ENCODE assay signal across 15 cellular contexts in genomic region chr5:141880961-141881801, GRCh38. TPM values are rescaled to one million over a fixed set of nuclear protein-coding genes. Genes with fewer than 3 reads are reported as not detected.
DNase-seq lines count a peak whose midpoint lies in the region; ATAC-seq, FAIRE-seq and TF ChIP-seq lines count a peak whose summit lies in the region.
"Had no signal": no experiment of that assay in that cellular context is flagged by ENCODE, and none has a peak within 500 bp of the region (broad histone marks: within the 10 kb centered on the region; RNA-seq: fewer than 3 reads in every experiment).

No MANE protein-coding gene starts in this region.

- H3K4me1 ChIP-seq in stomach (peaks cover 25 to 67% (median 51%) of the 10 kb centered on the region in 4 donors), small intestine (ENCODE audit: control insufficient read depth in 2 of 2, insufficient read depth in 1 of 2, low read depth in 1 of 2, low read length in 1 of 2) (no peaks in the 10 kb centered on the region)

- H3K4me1 Mint-ChIP-seq in activated naive CD4-positive, alpha-beta T cell treated with anti-CD3 and anti-CD28 coated beads, Interleukin-2, amount 10 ng/mL, durations not matched to agents 7 days and 5 days = peaks cover 22% of the 10 kb centered on the region
- peaks cover 22% of the 10 kb centered on the region for H3K4me1 Mint-ChIP-seq in activated CD8-positive, alpha-beta memory T cell treated with anti-CD3 and anti-CD28 coated beads, Interleukin-2, amount 10 ng/mL, durations not matched to agents 7 days and 5 days

- TF ChIP-seq POLR2A in stomach (IDR thresholded peaks at IDR 0.05) = no peak

- 32 to 54% (median 43%) methylated on average over 8 of the region's 8 CpGs for WGBS in stomach, 5 donors
- 39 to 76% (median 67%) methylated on average over 8 of the region's 8 CpGs for WGBS in small intestine, 3 donors

- ATAC-seq in HG03432 (IDR thresholded peaks at IDR 0.05; ENCODE audit: unreplicated experiment) = peak; percentile 27
- ATAC-seq in activated CD8-positive, alpha-beta memory T cell treated with anti-CD3 and anti-CD28 coated beads, Interleukin-2, amount 10 ng/mL, durations not matched to agents 7 days and 5 days = no peak
- ATAC-seq: natural killer cell treated with Interleukin-12 subunit alpha and Interleukin-12 subunit beta and Interleukin-15 and Interleukin-18, amount 100 ng/mL, for 72 hours; stimulated activated naive CD8-positive, alpha-beta T cell treated with anti-CD3 and anti-CD28 coated beads, Interleukin-15, amount 100 ng/mL, for 72 hours had no signal

- H3K4me3 Mint-ChIP-seq in activated naive CD4-positive, alpha-beta T cell treated with anti-CD3 and anti-CD28 coated beads, Interleukin-2, amount 10 ng/mL, durations not matched to agents 7 days and 5 days = no peak overlapping the region
- H3K4me3 Mint-ChIP-seq in activated CD8-positive, alpha-beta memory T cell treated with anti-CD3 and anti-CD28 coated beads, Interleukin-2, amount 10 ng/mL, durations not matched to agents 7 days and 5 days = no peak overlapping the region
- H3K4me3 Mint-ChIP-seq: dendritic cell treated with granulocyte-macrophage colony-stimulating factor and Interleukin-4, amounts not matched to agents 40 ng/mL and 50 ng/mL, for 4 days; natural killer cell treated with Interleukin-12 subunit alpha and Interleukin-12 subunit beta and Interleukin-15 and Interleukin-18, amount 100 ng/mL, for 72 hours; stimulated activated naive CD8-positive, alpha-beta T cell treated with anti-CD3 and anti-CD28 coated beads, Interleukin-15, amount 100 ng/mL, for 72 hours had no signal

- peak overlapping the region in 4 of 5 donors; percentile 18 to 47 (median 40) for H3K27ac ChIP-seq in stomach
- H3K27ac ChIP-seq in small intestine (ENCODE audit: low read depth in 1 of 2, low read length in 1 of 2) = peak overlapping the region in 1 of 2 donors; percentile 37

- H3K36me3 ChIP-seq in bronchial epithelial cell (ENCODE audit: control insufficient read depth, insufficient read depth, low read length) = no peaks in the 10 kb centered on the region
- H3K36me3 ChIP-seq in stomach = no peaks in the 10 kb centered on the region
- no peaks in the 10 kb centered on the region for H3K36me3 ChIP-seq in small intestine (ENCODE audit: control insufficient read depth in 2 of 2, insufficient read depth in 2 of 2, low read length in 2 of 2)

- FAIRE-seq in bronchial epithelial cell (lab: Jason Lieb, UNC) (no peak), small intestine (lab: Jason Lieb, UNC) (no peak)

- H3K36me3 Mint-ChIP-seq in activated naive CD4-positive, alpha-beta T cell treated with anti-CD3 and anti-CD28 coated beads, Interleukin-2, amount 10 ng/mL, durations not matched to agents 7 days and 5 days = no peaks in the 10 kb centered on the region
- H3K36me3 Mint-ChIP-seq in activated CD8-positive, alpha-beta memory T cell treated with anti-CD3 and anti-CD28 coated beads, Interleukin-2, amount 10 ng/mL, durations not matched to agents 7 days and 5 days = peaks cover 1% of the 10 kb centered on the region
- H3K36me3 Mint-ChIP-seq: IgD-negative memory B cell; natural killer cell treated with Interleukin-12 subunit alpha and Interleukin-12 subunit beta and Interleukin-15 and Interleukin-18, amount 100 ng/mL, for 72 hours had no signal

- peaks cover 95% of the 10 kb centered on the region for H3K27me3 Mint-ChIP-seq in activated naive CD4-positive, alpha-beta T cell treated with anti-CD3 and anti-CD28 coated beads, Interleukin-2, amount 10 ng/mL, durations not matched to agents 7 days and 5 days
- H3K27me3 Mint-ChIP-seq in activated CD8-positive, alpha-beta memory T cell treated with anti-CD3 and anti-CD28 coated beads, Interleukin-2, amount 10 ng/mL, durations not matched to agents 7 days and 5 days = peaks cover 89% of the 10 kb centered on the region

- H3K4me3 ChIP-seq in bronchial epithelial cell (ENCODE audit: low read depth, low read length) = no peak overlapping the region
- no peak overlapping the region for H3K4me3 ChIP-seq in stomach
- no peak overlapping the region for H3K4me3 ChIP-seq in small intestine (ENCODE audit: low read depth in 1 of 2, low read length in 2 of 2)

- H3K27me3 ChIP-seq in bronchial epithelial cell (ENCODE audit: control insufficient read depth, insufficient read depth, low read length) = peaks cover 8% of the 10 kb centered on the region
- H3K27me3 ChIP-seq in stomach = peaks cover 0 to 95% (median 47%) of the 10 kb centered on the region in 3 donors
- H3K27me3 ChIP-seq in small intestine (ENCODE audit: control insufficient read depth in 2 of 2, insufficient read depth in 2 of 2, low read length in 2 of 2) = peaks cover 0 to 25% of the 10 kb centered on the region in 2 donors

- H3K9me3 ChIP-seq in stomach = no peaks in the 10 kb centered on the region
- no peaks in the 10 kb centered on the region for H3K9me3 ChIP-seq in small intestine (ENCODE audit: control insufficient read depth, low read depth)

- CTCF ChIA-PET in activated naive CD4-positive, alpha-beta T cell treated with anti-CD3 and anti-CD28 coated beads, Interleukin-2, amount 10 ng/mL, durations not matched to agents 7 days and 5 days (lab: Charles Lee) = interaction anchor here (0.7 to 7.7 kb wide), 19 partner anchors 10 to 374 kb away, joined by 3 to 157 read pairs (median 4); partner anchors contain the start of genes PCDH12 and RNF14
- CTCF ChIA-PET in activated CD8-positive, alpha-beta memory T cell treated with anti-CD3 and anti-CD28 coated beads, Interleukin-2, amount 10 ng/mL, durations not matched to agents 7 days and 5 days (lab: Charles Lee) = interaction anchor here (1.1 to 11.9 kb wide), 14 partner anchors 9 to 215 kb away, joined by 3 to 333 read pairs (median 5); partner anchors contain the start of genes PCDH12 and RNF14

- H3K27ac Mint-ChIP-seq in activated naive CD4-positive, alpha-beta T cell treated with anti-CD3 and anti-CD28 coated beads, Interleukin-2, amount 10 ng/mL, durations not matched to agents 7 days and 5 days = no peak overlapping the region
- H3K27ac Mint-ChIP-seq in activated CD8-positive, alpha-beta memory T cell treated with anti-CD3 and anti-CD28 coated beads, Interleukin-2, amount 10 ng/mL, durations not matched to agents 7 days and 5 days = no peak overlapping the region
- H3K27ac Mint-ChIP-seq: dendritic cell treated with granulocyte-macrophage colony-stimulating factor and Interleukin-4, amounts not matched to agents 40 ng/mL and 50 ng/mL, for 4 days; natural killer cell treated with Interleukin-12 subunit alpha and Interleukin-12 subunit beta and Interleukin-15 and Interleukin-18, amount 100 ng/mL, for 72 hours; stimulated activated naive CD8-positive, alpha-beta T cell treated with anti-CD3 and anti-CD28 coated beads, Interleukin-15, amount 100 ng/mL, for 72 hours had no signal

- intact Hi-C loops in stomach (cut with DNase I; ENCODE audit: low total_unique reads) = loop anchor here (5.0 kb wide), 2 partner anchors 64 to 184 kb away; no protein-coding TSS in a partner anchor

- no peak for TF ChIP-seq EP300 in stomach (IDR thresholded peaks at IDR 0.05)

- no peak for TF ChIP-seq CTCF in bronchial epithelial cell (IDR thresholded peaks at IDR 0.05; ENCODE audit: insufficient read depth, low read length, severe bottlenecking)
- TF ChIP-seq CTCF in stomach (IDR thresholded peaks at IDR 0.05) = no peak

- DNase-seq in bronchial epithelial cell (ENCODE audit: low read depth) = peak; percentile 33
- DNase-seq in inferior parietal cortex (ENCODE audit: extremely low spot score) = peak; percentile 52
- no peak for DNase-seq in stomach
- DNase-seq in activated naive CD4-positive, alpha-beta T cell treated with anti-CD3 and anti-CD28 coated beads, Interleukin-2, amount 10 ng/mL, durations not matched to agents 7 days and 5 days = no peak
- no peak for DNase-seq in small intestine
- no peak for DNase-seq in activated CD8-positive, alpha-beta memory T cell treated with anti-CD3 and anti-CD28 coated beads, Interleukin-2, amount 10 ng/mL, durations not matched to agents 7 days and 5 days
- DNase-seq: activated CD4-positive, CD25-positive, alpha-beta regulatory T cell treated with anti-CD3 and anti-CD28 coated beads, Interleukin-2, amount 50 U/mL, for 72 hours; activated gamma-delta T cell; NCI-H2081; SHP77; stimulated activated naive CD8-positive, alpha-beta T cell treated with anti-CD3 and anti-CD28 coated beads, Interleukin-15, amount 100 ng/mL, for 72 hours had no signal

- H3K9me3 Mint-ChIP-seq in activated naive CD4-positive, alpha-beta T cell treated with anti-CD3 and anti-CD28 coated beads, Interleukin-2, amount 10 ng/mL, durations not matched to agents 7 days and 5 days = no peaks in the 10 kb centered on the region
- H3K9me3 Mint-ChIP-seq in activated CD8-positive, alpha-beta memory T cell treated with anti-CD3 and anti-CD28 coated beads, Interleukin-2, amount 10 ng/mL, durations not matched to agents 7 days and 5 days (ENCODE audit: low read depth) = no peaks in the 10 kb centered on the region
- H3K9me3 Mint-ChIP-seq: dendritic cell treated with granulocyte-macrophage colony-stimulating factor and Interleukin-4, amounts not matched to agents 40 ng/mL and 50 ng/mL, for 4 days; IgD-negative memory B cell; natural killer cell treated with Interleukin-12 subunit alpha and Interleukin-12 subunit beta and Interleukin-15 and Interleukin-18, amount 100 ng/mL, for 72 hours; stimulated activated naive CD8-positive, alpha-beta T cell treated with anti-CD3 and anti-CD28 coated beads, Interleukin-15, amount 100 ng/mL, for 72 hours had no signal

RNA-seq across cellular contexts. Expression of gene PCDH1, which starts 3.0 kb away (rescaled TPM):
- total RNA-seq in bronchial epithelial cell = 85.3 and 140 TPM in 2 replicates
- total RNA-seq in stomach = 10 to 100 TPM; 35.3 to 96.9 (median 79.1) TPM
- 10 to 100 TPM in 2 of 3 donors, 1 to 10 TPM in 1; 8.7 to 20.9 (median 10.6) TPM for polyA plus RNA-seq in stomach
- polyA plus RNA-seq in small intestine = 10 to 100 TPM; 15.7 to 43.9 (median 15.9) TPM
- not detected for total RNA-seq in activated CD8-positive, alpha-beta memory T cell treated with anti-CD3 and anti-CD28 coated beads, Interleukin-2, amount 10 ng/mL, durations not matched to agents 7 days and 5 days

RNA-seq across cellular contexts. Expression of gene DELE1, which starts 42.5 kb away (rescaled TPM):
- total RNA-seq in bronchial epithelial cell = 14.0 and 19.2 TPM in 2 replicates
- total RNA-seq in stomach = 100 to 1,000 TPM in 1 of 5 donors, 10 to 100 TPM in 4; 65.0 to 100 (median 98.2) TPM
- polyA plus RNA-seq in stomach = 10 to 100 TPM; 29.2 to 39.8 (median 32.6) TPM
- polyA plus RNA-seq in small intestine = 10 to 100 TPM; 32.2 to 45.4 (median 43.5) TPM
- 10 to 100 TPM; 65.4 to 68.7 TPM for total RNA-seq in activated CD8-positive, alpha-beta memory T cell treated with anti-CD3 and anti-CD28 coated beads, Interleukin-2, amount 10 ng/mL, durations not matched to agents 7 days and 5 days

Comparison
In these comparisons a context has a peak if more than half of its experiments do, and no peak if none do; other contexts are left out.
1. DNase-seq: peak in bronchial epithelial cell (single experiment) and inferior parietal cortex (single experiment); none in stomach (single experiment), activated naive CD4-positive, alpha-beta T cell treated with anti-CD3 and anti-CD28 coated beads, Interleukin-2, amount 10 ng/mL, durations not matched to agents 7 days and 5 days (single experiment), small intestine (single experiment) and activated CD8-positive, alpha-beta memory T cell treated with anti-CD3 and anti-CD28 coated beads, Interleukin-2, amount 10 ng/mL, durations not matched to agents 7 days and 5 days (single experiment).
2. RNA of gene PCDH1, which starts 3.0 kb away (total RNA-seq): 85.3 to 140 TPM in bronchial epithelial cell and 35.3 to 96.9 TPM in stomach; not detected in activated CD8-positive, alpha-beta memory T cell treated with anti-CD3 and anti-CD28 coated beads, Interleukin-2, amount 10 ng/mL, durations not matched to agents 7 days and 5 days; every median in the first group is over 10 times any median in the second.